In genomic region chr5:176845392-176845713, GRCh38 we compare ENCODE assay signal across 18 cellular contexts. TPM values are rescaled to one million over a fixed set of nuclear protein-coding genes. Genes with fewer than 3 reads are reported as not detected.
DNase-seq lines count a peak whose midpoint lies in the region; ATAC-seq and TF ChIP-seq lines count a peak whose summit lies in the region.
"Had no signal": no experiment of that assay in that cellular context is flagged by ENCODE, and none has a peak within 500 bp of the region (broad histone marks: within the 10 kb centered on the region; RNA-seq: fewer than 3 reads in every experiment).

No MANE protein-coding gene starts in this region.

- H3K4me1 Mint-ChIP-seq in endodermal cell: peaks cover 2% of the 10 kb centered on the region
- H3K4me1 Mint-ChIP-seq: CD4-positive, CD25-positive, alpha-beta regulatory T cell had no signal

- peak; percentile 6 for DNase-seq in Right ventricle myocardium inferior (ENCODE audit: missing footprints)
- no peak for DNase-seq in Right ventricle myocardium superior
- DNase-seq in Panc1 (ENCODE audit: low read depth, low spot score): no peak
- DNase-seq in endodermal cell: no peak
- DNase-seq in NCI-H2107 treated with DMSO at 0.1 percent for 48 hours (lab: John Stamatoyannopoulos, UW; ENCODE audit: unreplicated experiment): no peak
- DNase-seq in NCI-H510A treated with DMSO at 0.1 percent for 48 hours (lab: John Stamatoyannopoulos, UW): no peak
- DNase-seq in HUDEP-2 (lab: John Stamatoyannopoulos, UW; ENCODE audit: unreplicated experiment in 76 of 76): no peak
- DNase-seq: Caco-2; CD4-positive, CD25-positive, alpha-beta regulatory T cell; DMS153; NCI-H1048; NCI-H146 had no signal

- 80 to 84% methylated on average over 6 of the region's 6 CpGs for WGBS in endodermal cell (ENCODE audit: insufficient coverage in 1 of 2, insufficient read length in 1 of 2), 2 experiments

- CTCF ChIA-PET in Panc1 (lab: Charles Lee): no interaction called here

- H3K4me1 ChIP-seq in Panc1 (ENCODE audit: control insufficient read depth, insufficient read depth, low read length) (no peaks in the 10 kb centered on the region), endodermal cell (ENCODE audit: control insufficient read depth, insufficient read depth, low read length) (no peaks in the 10 kb centered on the region)
- H3K4me1 ChIP-seq: Caco-2 had no signal

- no TSS peak for BruUV-seq in Panc1 (replicated peaks; lab: Mats Ljungman, UMichigan)

- H3K9me3 Mint-ChIP-seq in endodermal cell: no peaks in the 10 kb centered on the region
- H3K9me3 Mint-ChIP-seq: CD4-positive, CD25-positive, alpha-beta regulatory T cell; GM23338 had no signal

- POLR2A ChIA-PET in Panc1 (lab: Charles Lee): no interaction called here

- no peaks in the 10 kb centered on the region for H3K36me3 Mint-ChIP-seq in endodermal cell (ENCODE audit: low read depth)
- H3K36me3 Mint-ChIP-seq: CD4-positive, CD25-positive, alpha-beta regulatory T cell had no signal

- H3K27ac ChIP-seq in Panc1 (ENCODE audit: low read length): no peak overlapping the region
- H3K27ac ChIP-seq in endodermal cell (ENCODE audit: low read depth, low read length): no peak overlapping the region
- peak overlapping the region; percentile 9 for H3K27ac ChIP-seq in temporal lobe (ENCODE audit: low read depth, low read length)
- H3K27ac ChIP-seq: KMS-11 had no signal

- in situ Hi-C loops in Panc1 (cut with HindIII; ENCODE audit: low pct_unique_long_range_greater_than_20kb, low sequenced_read_pairs): no loop called here

- ATAC-seq in Right ventricle myocardium inferior (no peak), Right ventricle myocardium superior (ENCODE audit: poor library complexity) (no peak), Panc1 (0 out of 2 replicates have a peak, but pooled peaks have one; percentile 3)
- ATAC-seq: GM23338 had no signal

- H3K9me3 ChIP-seq in Panc1 (ENCODE audit: control insufficient read depth, insufficient read depth, low read depth, low read length) (no peaks in the 10 kb centered on the region), endodermal cell (ENCODE audit: control insufficient read depth, low read length) (no peaks in the 10 kb centered on the region)
- H3K9me3 ChIP-seq: Caco-2 had no signal

- H3K4me3 ChIP-seq in Panc1 (ENCODE audit: low read depth in 2 of 2, low read length in 2 of 2) (no peak overlapping the region), endodermal cell (ENCODE audit: low read length) (no peak overlapping the region)
- H3K4me3 ChIP-seq: GM23338 had no signal

- intact Hi-C loops in Right ventricle myocardium inferior (cut with DNase I): no loop called here
- intact Hi-C loops in Right ventricle myocardium superior (cut with DNase I): no loop called here
- intact Hi-C loops in Panc1 (cut with micrococcal nuclease; ENCODE audit: unreplicated experiment): no loop called here

- no peak overlapping the region for H3K9ac ChIP-seq in endodermal cell (ENCODE audit: extremely low read depth, low read length, poor library complexity, severe bottlenecking)
- H3K9ac ChIP-seq: KMS-11 had no signal

- H3K36me3 ChIP-seq in Panc1 (ENCODE audit: control insufficient read depth, insufficient read depth, low read length) (no peaks in the 10 kb centered on the region), endodermal cell (ENCODE audit: control insufficient read depth, insufficient read depth, low read length) (no peaks in the 10 kb centered on the region)

- H3K27ac Mint-ChIP-seq in endodermal cell: no peak overlapping the region
- H3K27ac Mint-ChIP-seq: CD4-positive, CD25-positive, alpha-beta regulatory T cell; GM23338 had no signal

- H3K27me3 ChIP-seq in Panc1 (ENCODE audit: control insufficient read depth, insufficient read depth, low read length) (no peaks in the 10 kb centered on the region; the same call in 1 of the 2 replicates), endodermal cell (ENCODE audit: control insufficient read depth, insufficient read depth, low read length, poor library complexity, severe bottlenecking) (no peaks in the 10 kb centered on the region)

- no peak overlapping the region for H3K4me3 Mint-ChIP-seq in endodermal cell
- H3K4me3 Mint-ChIP-seq: CD4-positive, CD25-positive, alpha-beta regulatory T cell; GM23338 had no signal

- TF ChIP-seq CTCF in Panc1 (IDR thresholded peaks at IDR 0.05) (no peak), endodermal cell (conservative IDR thresholded peaks at IDR 0.05) (peak; percentile 20)

- peaks cover 8% of the 10 kb centered on the region for H3K27me3 Mint-ChIP-seq in endodermal cell (ENCODE audit: insufficient read depth)

RNA-seq across cellular contexts. Expression of gene UNC5A, which starts 35.0 kb away (rescaled TPM):
- total RNA-seq in Right ventricle myocardium inferior: 0.08 TPM
- total RNA-seq in Right ventricle myocardium superior: 0.05 TPM
- 0.13 TPM for total RNA-seq in Panc1 (2021; ENCODE audit: unreplicated experiment)
- polyA plus RNA-seq in Panc1 (2012; ENCODE audit: insufficient read length): 0.28 TPM
- total RNA-seq in endodermal cell: 1 to 10 TPM in 1 of 2 donors, under 1 TPM in 1; 0.89 to 1.4 TPM
- 3.4 TPM for polyA plus RNA-seq in endodermal cell (2013, experiment 1 of 2)
- polyA plus RNA-seq in endodermal cell (2013, experiment 2 of 2): 3.0 TPM
- total RNA-seq in temporal lobe: 6.6 TPM
- total RNA-seq: Caco-2; CD4-positive, CD25-positive, alpha-beta regulatory T cell; SK-MEL-5 had no signal
- polyA plus RNA-seq: CD4-positive, CD25-positive, alpha-beta regulatory T cell had no signal

RNA-seq across cellular contexts. Expression of gene HK3, which starts 53.8 kb away (rescaled TPM):
- total RNA-seq in Right ventricle myocardium inferior (6.4 TPM), Right ventricle myocardium superior (7.2 TPM), Panc1 (2021; ENCODE audit: unreplicated experiment) (not detected), endodermal cell (under 1 TPM in 1 of 2 donors, not detected in 1; 0.55 TPM), temporal lobe (0.49 TPM)
- not detected for polyA plus RNA-seq in Panc1 (2012; ENCODE audit: insufficient read length)
- not detected for polyA plus RNA-seq in endodermal cell (2013, experiment 1 of 2)
- polyA plus RNA-seq in endodermal cell (2013, experiment 2 of 2): not detected
- total RNA-seq: A172, GM23338, M059J, SK-MEL-5 had no signal
- polyA plus RNA-seq: GM23338 had no signal
